In the genomic region with DNA sequence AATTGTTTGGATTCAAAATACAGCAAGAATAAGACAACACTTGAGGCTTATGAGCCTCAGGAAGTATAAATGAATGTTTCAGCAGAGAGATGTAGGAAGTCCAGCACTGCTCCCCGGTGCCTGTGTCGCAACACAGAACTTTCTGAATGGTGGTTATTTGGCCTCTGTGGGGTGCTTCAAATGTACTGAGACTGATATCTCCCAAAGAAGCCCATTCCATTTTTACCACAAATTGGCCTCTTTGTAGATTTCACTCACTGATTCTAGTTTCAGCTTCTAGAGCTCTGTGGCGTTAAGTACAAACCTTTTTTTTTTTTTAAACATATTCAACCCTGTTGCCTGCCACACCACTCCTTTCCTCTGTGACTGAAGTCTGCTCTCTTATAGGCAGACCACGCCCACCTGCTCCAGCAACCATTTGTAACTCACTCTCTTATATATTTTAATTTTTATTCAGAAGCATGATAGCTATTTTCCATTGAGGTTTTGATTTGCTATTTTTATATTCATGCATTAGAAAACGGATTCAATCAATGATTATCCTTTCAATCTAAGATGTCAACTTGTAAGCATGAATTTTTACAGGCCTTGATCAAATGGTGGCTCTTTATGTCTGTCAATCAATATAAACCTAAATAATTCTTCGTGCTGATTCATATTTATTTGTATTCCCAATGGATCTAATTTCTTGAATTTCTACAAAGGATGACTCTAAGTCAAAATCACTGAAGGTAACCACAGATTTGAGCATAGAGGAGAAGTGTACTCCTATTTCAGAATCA, we compare ENCODE assay signal across 1 cellular context.
TF ChIP-seq lines count a peak whose summit lies in the region.

No MANE protein-coding gene starts in this region.

TF ChIP-seq in GM12878, 131 proteins besides CTCF, POLR2A, EP300 and RAD21 (continued from another document):
- TF ChIP-seq, protein P1, sequence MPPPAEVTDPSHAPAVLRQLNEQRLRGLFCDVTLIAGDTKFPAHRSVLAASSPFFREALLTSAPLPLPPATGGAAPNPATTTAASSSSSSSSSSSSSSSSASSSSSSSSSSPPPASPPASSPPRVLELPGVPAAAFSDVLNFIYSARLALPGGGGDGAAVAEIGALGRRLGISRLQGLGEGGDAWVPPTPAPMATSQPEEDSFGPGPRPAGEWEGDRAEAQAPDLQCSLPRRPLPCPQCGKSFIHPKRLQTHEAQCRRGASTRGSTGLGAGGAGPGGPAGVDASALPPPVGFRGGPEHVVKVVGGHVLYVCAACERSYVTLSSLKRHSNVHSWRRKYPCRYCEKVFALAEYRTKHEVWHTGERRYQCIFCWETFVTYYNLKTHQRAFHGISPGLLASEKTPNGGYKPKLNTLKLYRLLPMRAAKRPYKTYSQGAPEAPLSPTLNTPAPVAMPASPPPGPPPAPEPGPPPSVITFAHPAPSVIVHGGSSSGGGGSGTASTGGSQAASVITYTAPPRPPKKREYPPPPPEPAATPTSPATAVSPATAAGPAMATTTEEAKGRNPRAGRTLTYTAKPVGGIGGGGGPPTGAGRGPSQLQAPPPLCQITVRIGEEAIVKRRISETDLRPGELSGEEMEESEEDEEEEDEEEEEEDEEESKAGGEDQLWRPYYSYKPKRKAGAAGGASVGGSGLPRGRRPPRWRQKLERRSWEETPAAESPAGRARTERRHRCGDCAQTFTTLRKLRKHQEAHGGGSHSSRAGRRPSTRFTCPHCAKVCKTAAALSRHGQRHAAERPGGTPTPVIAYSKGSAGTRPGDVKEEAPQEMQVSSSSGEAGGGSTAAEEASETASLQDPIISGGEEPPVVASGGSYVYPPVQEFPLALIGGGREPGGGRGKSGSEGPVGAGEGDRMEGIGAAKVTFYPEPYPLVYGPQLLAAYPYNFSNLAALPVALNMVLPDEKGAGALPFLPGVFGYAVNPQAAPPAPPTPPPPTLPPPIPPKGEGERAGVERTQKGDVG (CRISPR knock-in tag; IDR thresholded peaks at IDR 0.05) = no peak
- TF ChIP-seq WRNIP1 (IDR thresholded peaks at IDR 0.05; ENCODE audit: borderline replicate concordance, low read depth, low read length) (no peak), SUPT20H (IDR thresholded peaks at IDR 0.05; ENCODE audit: borderline replicate concordance, control insufficient read depth, low read depth, low read length) (no peak), NFXL1 (IDR thresholded peaks at IDR 0.05; ENCODE audit: borderline replicate concordance) (no peak), SREBF2 (IDR thresholded peaks at IDR 0.05; ENCODE audit: low read length) (no peak), IKZF1 (conservative IDR thresholded peaks at IDR 0.05) (no peak), EZH2 (IDR thresholded peaks at IDR 0.05; ENCODE audit: borderline replicate concordance, control insufficient read depth, low read depth, low read length) (no peak), MTA3 (IDR thresholded peaks at IDR 0.05; ENCODE audit: borderline replicate concordance, low read length) (no peak), BCL3 (IDR thresholded peaks at IDR 0.05; ENCODE audit: borderline replicate concordance, insufficient read depth, low read depth, low read length, poor library complexity, severe bottlenecking) (no peak), NR2C1 (IDR thresholded peaks at IDR 0.05) (no peak), ZNF207 (IDR thresholded peaks at IDR 0.05; ENCODE audit: borderline replicate concordance) (no peak), RUNX3 (IDR thresholded peaks at IDR 0.05; ENCODE audit: low read length) (peak; percentile 81), TCF12 (IDR thresholded peaks at IDR 0.05; ENCODE audit: low read depth, low read length) (no peak), EGR1 (IDR thresholded peaks at IDR 0.05; ENCODE audit: borderline replicate concordance in 1 of 2, low read depth in 2 of 2, low read length in 2 of 2) (no peak), HDAC6 (IDR thresholded peaks at IDR 0.05; ENCODE audit: unreplicated experiment) (no peak), ATF7 (IDR thresholded peaks at IDR 0.05; ENCODE audit: low read depth) (peak; percentile 20; the same call in 1 of the 2 replicates), ZNF384 (IDR thresholded peaks at IDR 0.05; ENCODE audit: borderline replicate concordance, low read depth, low read length) (peak; percentile 85)
- TF ChIP-seq, protein P2, sequence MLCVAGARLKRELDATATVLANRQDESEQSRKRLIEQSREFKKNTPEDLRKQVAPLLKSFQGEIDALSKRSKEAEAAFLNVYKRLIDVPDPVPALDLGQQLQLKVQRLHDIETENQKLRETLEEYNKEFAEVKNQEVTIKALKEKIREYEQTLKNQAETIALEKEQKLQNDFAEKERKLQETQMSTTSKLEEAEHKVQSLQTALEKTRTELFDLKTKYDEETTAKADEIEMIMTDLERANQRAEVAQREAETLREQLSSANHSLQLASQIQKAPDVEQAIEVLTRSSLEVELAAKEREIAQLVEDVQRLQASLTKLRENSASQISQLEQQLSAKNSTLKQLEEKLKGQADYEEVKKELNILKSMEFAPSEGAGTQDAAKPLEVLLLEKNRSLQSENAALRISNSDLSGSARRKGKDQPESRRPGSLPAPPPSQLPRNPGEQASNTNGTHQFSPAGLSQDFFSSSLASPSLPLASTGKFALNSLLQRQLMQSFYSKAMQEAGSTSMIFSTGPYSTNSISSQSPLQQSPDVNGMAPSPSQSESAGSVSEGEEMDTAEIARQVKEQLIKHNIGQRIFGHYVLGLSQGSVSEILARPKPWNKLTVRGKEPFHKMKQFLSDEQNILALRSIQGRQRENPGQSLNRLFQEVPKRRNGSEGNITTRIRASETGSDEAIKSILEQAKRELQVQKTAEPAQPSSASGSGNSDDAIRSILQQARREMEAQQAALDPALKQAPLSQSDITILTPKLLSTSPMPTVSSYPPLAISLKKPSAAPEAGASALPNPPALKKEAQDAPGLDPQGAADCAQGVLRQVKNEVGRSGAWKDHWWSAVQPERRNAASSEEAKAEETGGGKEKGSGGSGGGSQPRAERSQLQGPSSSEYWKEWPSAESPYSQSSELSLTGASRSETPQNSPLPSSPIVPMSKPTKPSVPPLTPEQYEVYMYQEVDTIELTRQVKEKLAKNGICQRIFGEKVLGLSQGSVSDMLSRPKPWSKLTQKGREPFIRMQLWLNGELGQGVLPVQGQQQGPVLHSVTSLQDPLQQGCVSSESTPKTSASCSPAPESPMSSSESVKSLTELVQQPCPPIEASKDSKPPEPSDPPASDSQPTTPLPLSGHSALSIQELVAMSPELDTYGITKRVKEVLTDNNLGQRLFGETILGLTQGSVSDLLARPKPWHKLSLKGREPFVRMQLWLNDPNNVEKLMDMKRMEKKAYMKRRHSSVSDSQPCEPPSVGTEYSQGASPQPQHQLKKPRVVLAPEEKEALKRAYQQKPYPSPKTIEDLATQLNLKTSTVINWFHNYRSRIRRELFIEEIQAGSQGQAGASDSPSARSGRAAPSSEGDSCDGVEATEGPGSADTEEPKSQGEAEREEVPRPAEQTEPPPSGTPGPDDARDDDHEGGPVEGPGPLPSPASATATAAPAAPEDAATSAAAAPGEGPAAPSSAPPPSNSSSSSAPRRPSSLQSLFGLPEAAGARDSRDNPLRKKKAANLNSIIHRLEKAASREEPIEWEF (IDR thresholded peaks at IDR 0.05; ENCODE audit: insufficient replicate concordance, low read depth, low read length) = no peak
- TF ChIP-seq, protein P3, sequence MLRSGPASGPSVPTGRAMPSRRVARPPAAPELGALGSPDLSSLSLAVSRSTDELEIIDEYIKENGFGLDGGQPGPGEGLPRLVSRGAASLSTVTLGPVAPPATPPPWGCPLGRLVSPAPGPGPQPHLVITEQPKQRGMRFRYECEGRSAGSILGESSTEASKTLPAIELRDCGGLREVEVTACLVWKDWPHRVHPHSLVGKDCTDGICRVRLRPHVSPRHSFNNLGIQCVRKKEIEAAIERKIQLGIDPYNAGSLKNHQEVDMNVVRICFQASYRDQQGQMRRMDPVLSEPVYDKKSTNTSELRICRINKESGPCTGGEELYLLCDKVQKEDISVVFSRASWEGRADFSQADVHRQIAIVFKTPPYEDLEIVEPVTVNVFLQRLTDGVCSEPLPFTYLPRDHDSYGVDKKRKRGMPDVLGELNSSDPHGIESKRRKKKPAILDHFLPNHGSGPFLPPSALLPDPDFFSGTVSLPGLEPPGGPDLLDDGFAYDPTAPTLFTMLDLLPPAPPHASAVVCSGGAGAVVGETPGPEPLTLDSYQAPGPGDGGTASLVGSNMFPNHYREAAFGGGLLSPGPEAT (IDR thresholded peaks at IDR 0.05; ENCODE audit: low read depth) = no peak
- TF ChIP-seq, protein P4, sequence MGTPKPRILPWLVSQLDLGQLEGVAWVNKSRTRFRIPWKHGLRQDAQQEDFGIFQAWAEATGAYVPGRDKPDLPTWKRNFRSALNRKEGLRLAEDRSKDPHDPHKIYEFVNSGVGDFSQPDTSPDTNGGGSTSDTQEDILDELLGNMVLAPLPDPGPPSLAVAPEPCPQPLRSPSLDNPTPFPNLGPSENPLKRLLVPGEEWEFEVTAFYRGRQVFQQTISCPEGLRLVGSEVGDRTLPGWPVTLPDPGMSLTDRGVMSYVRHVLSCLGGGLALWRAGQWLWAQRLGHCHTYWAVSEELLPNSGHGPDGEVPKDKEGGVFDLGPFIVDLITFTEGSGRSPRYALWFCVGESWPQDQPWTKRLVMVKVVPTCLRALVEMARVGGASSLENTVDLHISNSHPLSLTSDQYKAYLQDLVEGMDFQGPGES (IDR thresholded peaks at IDR 0.05) = no peak
